9 cellular contexts compared by ENCODE assay signal in the genomic region with DNA sequence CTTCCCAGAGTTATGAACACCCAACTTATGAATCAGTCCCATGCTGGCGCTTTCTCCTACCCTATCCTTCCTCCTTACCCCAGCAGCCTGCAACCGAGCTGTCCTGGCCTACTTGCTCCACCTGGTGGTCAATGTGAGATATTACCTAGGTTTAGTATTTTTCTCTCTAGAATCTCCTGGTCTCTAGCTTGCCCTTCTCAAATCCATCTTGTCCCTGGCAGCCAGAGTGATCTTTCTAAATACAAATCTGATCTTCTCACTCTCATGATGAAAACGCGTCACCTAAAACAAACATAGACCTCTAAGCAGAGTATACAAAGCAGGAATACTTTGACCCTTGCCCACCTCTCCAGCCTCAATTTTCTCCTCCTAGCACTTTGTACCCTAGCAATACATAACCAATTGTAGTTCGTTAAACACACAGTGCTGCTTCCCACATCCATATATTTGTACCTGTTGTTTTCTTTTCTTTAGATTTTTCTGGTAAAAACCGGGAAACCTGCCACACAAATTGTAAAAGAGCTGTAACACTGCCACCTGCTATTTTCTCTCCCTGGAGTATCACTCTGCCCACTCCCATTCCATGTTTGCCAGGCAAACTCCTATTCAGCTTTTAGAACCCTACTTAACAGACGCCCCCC. TPM values are rescaled to one million over a fixed set of nuclear protein-coding genes. Genes with fewer than 3 reads are reported as not detected.
DNase-seq lines count a peak whose midpoint lies in the region; ATAC-seq, FAIRE-seq and TF ChIP-seq lines count a peak whose summit lies in the region.
"Had no signal": no experiment of that assay in that cellular context is flagged by ENCODE, and none has a peak within 500 bp of the region (broad histone marks: within the 10 kb centered on the region; RNA-seq: fewer than 3 reads in every experiment).

No MANE protein-coding gene starts in this region.

- peak; percentile 88 for ATAC-seq in body of pancreas

- TF ChIP-seq CTCF in 22Rv1 (IDR thresholded peaks at IDR 0.05): peak; percentile 91
- peak; percentile 60 for TF ChIP-seq CTCF in LNCaP clone FGC (IDR thresholded peaks at IDR 0.05; ENCODE audit: control insufficient read depth, extremely low read depth, insufficient read depth)
- TF ChIP-seq CTCF in body of pancreas (IDR thresholded peaks at IDR 0.05): peak; percentile 37 to 92 (median 87)
- peak; percentile 76 for TF ChIP-seq CTCF in kidney (IDR thresholded peaks at IDR 0.05; ENCODE audit: borderline replicate concordance, extremely low read depth, insufficient read depth)

- H3K36me3 ChIP-seq in body of pancreas (replicated peaks in 1 of 2; ENCODE audit: insufficient read depth in 1 of 2, low read depth in 2 of 2) (no peaks in the 10 kb centered on the region), kidney (ENCODE audit: control insufficient read depth in 1 of 2, insufficient read depth in 2 of 2, low read length in 2 of 2) (no peaks in the 10 kb centered on the region)

- H3K27ac ChIP-seq in 22Rv1: no peak overlapping the region
- H3K27ac ChIP-seq in body of pancreas: no peak overlapping the region
- no peak overlapping the region for H3K27ac ChIP-seq in kidney (ENCODE audit: low read depth in 2 of 2, low read length in 2 of 2)

- no peak overlapping the region for H3K9ac ChIP-seq in kidney (ENCODE audit: low read length in 2 of 2)

- TF ChIP-seq POLR2A in GM12891 (IDR thresholded peaks at IDR 0.05; ENCODE audit: low read depth, low read length) (no peak), body of pancreas (IDR thresholded peaks at IDR 0.05) (no peak)

- DNase-seq in GM12891 (ENCODE audit: insufficient read length, low spot score) (peak; percentile 30), LNCaP clone FGC (ENCODE audit: low read depth) (no peak), T1000 (lab: John Stamatoyannopoulos, UW) (peak; percentile 25), body of pancreas (peak; percentile 60 to 73 (median 66)), kidney (no peak), NCI-H510A (lab: John Stamatoyannopoulos, UW) (no peak)
- DNase-seq in stimulated activated CD8-positive, alpha-beta memory T cell treated with anti-CD3 and anti-CD28 coated beads, Interleukin-12 subunit alpha, Interleukin-12 subunit beta, amount 100 ng/mL, for 4 hours (ENCODE audit: low read depth): peak; percentile 4

- WGBS in body of pancreas, 2 donors: 12 to 17% methylated on average over 7 of the region's 7 CpGs

- FAIRE-seq in GM12891 (lab: Jason Lieb, UNC): peak; percentile 33
- FAIRE-seq in kidney (lab: Jason Lieb, UNC): no peak
- FAIRE-seq: frontal cortex had no signal

- H3K27me3 ChIP-seq in body of pancreas: no peaks in the 10 kb centered on the region

- intact Hi-C loops in body of pancreas (cut with DNase I): loop anchor here (5.0 kb wide), 1 partner anchor 55 kb away; no protein-coding TSS in a partner anchor
- intact Hi-C loops in kidney (cut with DNase I): loop anchor here (10.0 kb wide), 1 partner anchor 48 kb away; no protein-coding TSS in a partner anchor

- H3K9me3 ChIP-seq in body of pancreas: no peaks in the 10 kb centered on the region
- H3K9me3 ChIP-seq in kidney (ENCODE audit: control insufficient read depth in 1 of 2, low read length in 2 of 2): peaks cover 0 to 5% of the 10 kb centered on the region in 2 donors

- H3K4me3 ChIP-seq in LNCaP clone FGC (ENCODE audit: low read depth, low read length) (no peak overlapping the region), body of pancreas (no peak overlapping the region), kidney (ENCODE audit: low read length in 2 of 2) (no peak overlapping the region)

- H3K4me1 ChIP-seq in body of pancreas: peaks cover 12% of the 10 kb centered on the region
- H3K4me1 ChIP-seq in kidney (ENCODE audit: control insufficient read depth in 1 of 2, insufficient read depth in 1 of 2, low read depth in 1 of 2, low read length in 2 of 2): no peaks in the 10 kb centered on the region

TF ChIP-seq in GM12891, 5 proteins besides CTCF, POLR2A, EP300 and RAD21:
- TF ChIP-seq PAX5 (IDR thresholded peaks at IDR 0.05; ENCODE audit: insufficient read depth, low read length, severe bottlenecking) (no peak), TAF1 (IDR thresholded peaks at IDR 0.05; ENCODE audit: low read depth, low read length) (no peak), POLR2AphosphoS5 (IDR thresholded peaks at IDR 0.05; ENCODE audit: low read depth, low read length) (no peak), SPI1 (IDR thresholded peaks at IDR 0.05; ENCODE audit: low read depth, low read length) (no peak), POU2F2 (IDR thresholded peaks at IDR 0.05; ENCODE audit: low read depth, low read length) (no peak)

RNA-seq across cellular contexts. Expression of a gene that starts 20.0 kb away (rescaled TPM):
- polyA plus RNA-seq in GM12891 (2012; ENCODE audit: low read depth, missing spikeins): 0.65 TPM
- 10 to 100 TPM; 16.1 to 19.1 TPM for total RNA-seq in body of pancreas
- total RNA-seq in kidney: 34.5 TPM
- 2.3 TPM for polyA plus RNA-seq in kidney (ENCODE audit: insufficient read depth, low read depth, low replicate concordance)

RNA-seq across cellular contexts. Expression of a gene that starts 34.8 kb away (rescaled TPM):
- 5.0 TPM for polyA plus RNA-seq in GM12891 (2012; ENCODE audit: low read depth, missing spikeins)
- total RNA-seq in body of pancreas: 10 to 100 TPM; 30.6 to 36.6 TPM
- 43.0 TPM for total RNA-seq in kidney
- polyA plus RNA-seq in kidney (ENCODE audit: insufficient read depth, low read depth, low replicate concordance): 29.2 TPM

Comparison
In these comparisons a context has a peak if more than half of its experiments do, and no peak if none do; other contexts are left out.
1. DNase-seq: peak in GM12891 (single experiment), T1000 (single experiment), body of pancreas (4 of 4) and stimulated activated CD8-positive, alpha-beta memory T cell treated with anti-CD3 and anti-CD28 coated beads, Interleukin-12 subunit alpha, Interleukin-12 subunit beta, amount 100 ng/mL, for 4 hours (single experiment); none in LNCaP clone FGC (single experiment), kidney (single experiment) and NCI-H510A (single experiment).
2. Peak in every context shown above with its lines, with median percentiles within 50 percentile points of each other: CTCF ChIP-seq.